ENCODE assay signal across 12 cellular contexts in the genomic region with DNA sequence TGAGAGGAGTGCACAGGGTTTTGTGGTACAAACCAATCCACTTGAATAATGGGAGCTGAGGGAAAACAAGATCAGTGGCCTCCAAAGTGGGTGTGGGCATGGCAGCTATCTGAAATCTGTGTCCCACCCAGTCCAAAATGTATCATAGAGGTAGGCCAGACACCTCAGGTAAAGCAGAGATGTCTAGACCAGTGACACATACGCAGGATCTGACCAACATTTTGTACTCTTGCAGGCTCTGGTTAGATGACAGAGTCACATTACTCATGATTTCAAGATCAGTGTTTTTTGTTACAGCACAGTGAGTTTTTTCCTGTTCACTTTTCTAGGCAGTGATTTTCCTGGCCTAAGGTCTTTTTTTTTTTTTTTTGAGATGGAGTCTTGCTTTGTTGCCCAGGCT.
DNase-seq lines count a peak whose midpoint lies in the region; ATAC-seq, FAIRE-seq and TF ChIP-seq lines count a peak whose summit lies in the region.
"Had no signal": no experiment of that assay in that cellular context is flagged by ENCODE, and none has a peak within 500 bp of the region (broad histone marks: within the 10 kb centered on the region; RNA-seq: fewer than 3 reads in every experiment).

No MANE protein-coding gene starts in this region.

- H3K4me3 ChIP-seq in liver (ENCODE audit: low read depth in 1 of 3, low read length in 3 of 3) (no peak overlapping the region), HepG2 (replicated peaks in 1 of 3; ENCODE audit: insufficient read depth in 1 of 3, low read depth in 2 of 3, low read length in 3 of 3) (no peak overlapping the region), kidney epithelial cell (ENCODE audit: low read depth, low read length) (no peak overlapping the region)
- H3K4me3 ChIP-seq: heart right ventricle had no signal

- H3K9me3 Mint-ChIP-seq in type B pancreatic cell, result peaks cover 5% of the 10 kb centered on the region
- H3K9me3 Mint-ChIP-seq: activated T-helper 1 cell treated with anti-CD3 and anti-CD28 coated beads, Interleukin-12 subunit alpha, Interleukin-12 subunit beta, Interleukin-2, Interleukin-4 antibody, amounts not matched to agents 30 ng/mL and 10 ng/mL and 1 ng/mL, durations not matched to agents 14 hours and 24 hours and 36 hours had no signal

- H3K27ac Mint-ChIP-seq in type B pancreatic cell, result peak overlapping the region; percentile 91
- H3K27ac Mint-ChIP-seq: activated T-helper 1 cell treated with anti-CD3 and anti-CD28 coated beads, Interleukin-12 subunit alpha, Interleukin-12 subunit beta, Interleukin-2, Interleukin-4 antibody, amounts not matched to agents 30 ng/mL and 10 ng/mL and 1 ng/mL, durations not matched to agents 14 hours and 24 hours and 36 hours had no signal

- H3K27ac ChIP-seq in liver (ENCODE audit: low read depth in 1 of 2, low read length in 2 of 2), result peak overlapping the region; percentile 83 to 87
- H3K27ac ChIP-seq in HepG2 (ENCODE audit: extremely low read length, insufficient read depth, low read length), result no peak overlapping the region

- in situ Hi-C loops in HepG2 (cut with HindIII; ENCODE audit: extremely low pct_ligation_motif_present, low pct_unique_long_range_greater_than_20kb), result no loop called here

- WGBS in liver, result 98% methylated on average over 1 of the region's 1 CpG
- WGBS in HepG2 (ENCODE audit: low lambda C conversion rate), result 100% methylated on average over 1 of the region's 1 CpG

- no peak overlapping the region for H2AFZ ChIP-seq in HepG2 (ENCODE audit: low read length)

- FAIRE-seq in HepG2 (lab: Jason Lieb, UNC), result no peak

- no peak overlapping the region for H3K4me3 Mint-ChIP-seq in type B pancreatic cell
- H3K4me3 Mint-ChIP-seq: activated T-helper 1 cell treated with anti-CD3 and anti-CD28 coated beads, Interleukin-12 subunit alpha, Interleukin-12 subunit beta, Interleukin-2, Interleukin-4 antibody, amounts not matched to agents 30 ng/mL and 10 ng/mL and 1 ng/mL, durations not matched to agents 14 hours and 24 hours and 36 hours had no signal

- H3K9me3 ChIP-seq in liver (ENCODE audit: control insufficient read depth in 4 of 4, low read length in 3 of 4) (no peaks in the 10 kb centered on the region), HepG2 (ENCODE audit: low read length) (no peaks in the 10 kb centered on the region)

- H3K9ac ChIP-seq in liver (ENCODE audit: low read depth in 1 of 2, low read length in 2 of 2) (no peak overlapping the region), HepG2 (ENCODE audit: insufficient read depth, low read depth, low read length) (no peak overlapping the region)

- peaks cover 18% of the 10 kb centered on the region for H3K36me3 Mint-ChIP-seq in type B pancreatic cell

- peaks cover 0 to 2% (median 0%) of the 10 kb centered on the region in 4 donors for H3K36me3 ChIP-seq in liver (ENCODE audit: control insufficient read depth in 4 of 4, insufficient read depth in 3 of 4, low read depth in 1 of 4, low read length in 3 of 4)
- H3K36me3 ChIP-seq in HepG2 (replicated peaks in 1 of 2; ENCODE audit: control insufficient read depth in 1 of 2, insufficient read depth in 2 of 2, low read length in 2 of 2), result no peaks in the 10 kb centered on the region
- H3K36me3 ChIP-seq in kidney epithelial cell (ENCODE audit: control insufficient read depth, insufficient read depth, low read length), result no peaks in the 10 kb centered on the region

- H3K4me2 ChIP-seq in HepG2 (ENCODE audit: low read depth, low read length), result no peak overlapping the region

- no peak for TF ChIP-seq EP300 in HepG2 (IDR thresholded peaks at IDR 0.05; ENCODE audit: low read depth in 2 of 2, low read length in 2 of 2)
- TF ChIP-seq EP300 in HepG2 (CRISPR knock-in tag; IDR thresholded peaks at IDR 0.05; ENCODE audit: borderline replicate concordance), result no peak

- H3K4me1 Mint-ChIP-seq in type B pancreatic cell (ENCODE audit: unreplicated experiment), result peaks cover 12% of the 10 kb centered on the region

- no TSS peak for BruUV-seq in HepG2 (replicated peaks; lab: Mats Ljungman, UMichigan)

- TF ChIP-seq CTCF in liver (IDR thresholded peaks at IDR 0.05; ENCODE audit: low read depth, low read length, missing input control) (no peak), HepG2 (CRISPR knock-in tag; IDR thresholded peaks at IDR 0.05) (no peak), kidney epithelial cell (IDR thresholded peaks at IDR 0.05; ENCODE audit: insufficient read depth, low read length, poor library complexity, severe bottlenecking) (no peak), type B pancreatic cell (conservative IDR thresholded peaks at IDR 0.05) (no peak)

- CTCF ChIA-PET in HepG2 (lab: Yijun Ruan, JAX; ENCODE audit: low intra/inter-chr PET ratio, low total read pairs), result no interaction called here

- no peak for TF ChIP-seq POLR2A in HepG2 (IDR thresholded peaks at IDR 0.05; ENCODE audit: insufficient read depth in 1 of 2, low read depth in 2 of 2, low read length in 2 of 2)

- POLR2A ChIA-PET in HepG2 (lab: Yijun Ruan, JAX), result no interaction called here

- intact Hi-C loops in HepG2 (cut with micrococcal nuclease; ENCODE audit: unreplicated experiment), result no loop called here

- no peaks in the 10 kb centered on the region for H3K79me2 ChIP-seq in HepG2 (ENCODE audit: insufficient read depth, low read length)

- ATAC-seq in HepG2, result no peak
- no peak for ATAC-seq in GM21528 (IDR thresholded peaks at IDR 0.05; ENCODE audit: low FRiP score, unreplicated experiment)
- ATAC-seq in HG03460 (IDR thresholded peaks at IDR 0.05; ENCODE audit: unreplicated experiment), result no peak
- ATAC-seq: heart right ventricle had no signal

- H3K4me1 ChIP-seq in liver (ENCODE audit: control insufficient read depth in 4 of 4, insufficient read depth in 4 of 4, low read length in 3 of 4) (peaks cover 7 to 41% (median 29%) of the 10 kb centered on the region in 4 donors), HepG2 (ENCODE audit: insufficient read depth, low read length) (peaks cover 56% of the 10 kb centered on the region)
- H3K4me1 ChIP-seq: heart right ventricle had no signal

- H3K27me3 Mint-ChIP-seq in type B pancreatic cell, result no peaks in the 10 kb centered on the region

- DNase-seq in HepG2 (ENCODE audit: low spot score), result no peak
- DNase-seq in activated T-cell treated with anti-CD3 and anti-CD28 coated beads, Interleukin-2, amount 50 U/mL, for 48 hours, result peak; percentile 34 to 55
- DNase-seq in kidney epithelial cell (ENCODE audit: low read depth), result peak; percentile 23
- DNase-seq in type B pancreatic cell (ENCODE audit: extremely low spot score, unreplicated experiment), result peak; percentile 10
- DNase-seq in mucosa of gallbladder (ENCODE audit: low spot score), result no peak
- DNase-seq: C1 segment of cervical spinal cord, heart right ventricle, NCI-H774 had no signal

- TF ChIP-seq RAD21 in liver (IDR thresholded peaks at IDR 0.05), result no peak
- TF ChIP-seq RAD21 in HepG2 (CRISPR knock-in tag; IDR thresholded peaks at IDR 0.05), result no peak

- H3K27me3 ChIP-seq in liver (ENCODE audit: control insufficient read depth in 4 of 4, insufficient read depth in 4 of 4, low read length in 3 of 4), result no peaks in the 10 kb centered on the region
- no peaks in the 10 kb centered on the region for H3K27me3 ChIP-seq in HepG2 (ENCODE audit: control insufficient read depth in 1 of 2, insufficient read depth in 2 of 2, low read length in 2 of 2)
- no peaks in the 10 kb centered on the region for H3K27me3 ChIP-seq in kidney epithelial cell (ENCODE audit: control insufficient read depth, insufficient read depth, low read length)
- H3K27me3 ChIP-seq: heart right ventricle had no signal

- no peaks in the 10 kb centered on the region for H4K20me1 ChIP-seq in HepG2 (ENCODE audit: insufficient read depth, low read length)

TF ChIP-seq in liver, 16 proteins besides CTCF, POLR2A, EP300 and RAD21 (continues in another document):
- TF ChIP-seq FOXA1 (IDR thresholded peaks at IDR 0.05) (no peak), SP1 (IDR thresholded peaks at IDR 0.05) (no peak), RXRA (IDR thresholded peaks at IDR 0.05) (no peak)
- TF ChIP-seq, protein P1, sequence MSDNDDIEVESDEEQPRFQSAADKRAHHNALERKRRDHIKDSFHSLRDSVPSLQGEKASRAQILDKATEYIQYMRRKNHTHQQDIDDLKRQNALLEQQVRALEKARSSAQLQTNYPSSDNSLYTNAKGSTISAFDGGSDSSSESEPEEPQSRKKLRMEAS (IDR thresholded peaks at IDR 0.05), result no peak

TF ChIP-seq in HepG2, 621 proteins besides CTCF, POLR2A, EP300 and RAD21:
- no peak for TF ChIP-seq FOSL2 (CRISPR knock-in tag; IDR thresholded peaks at IDR 0.05)
TF ChIP-seq in HepG2: peak in this region for 0.

Comparison
In these comparisons a context has a peak if more than half of its experiments do, and no peak if none do; other contexts are left out.
1. DNase-seq: peak in activated T-cell treated with anti-CD3 and anti-CD28 coated beads, Interleukin-2, amount 50 U/mL, for 48 hours (2 of 2), kidney epithelial cell (single experiment) and type B pancreatic cell (single experiment); none in HepG2 (single experiment) and mucosa of gallbladder (single experiment).